In genomic region chr2:190511104-190511503, GRCh38 we compare ENCODE assay signal across 9 cellular contexts. TPM values are rescaled to one million over a fixed set of nuclear protein-coding genes. Genes with fewer than 3 reads are reported as not detected.
A peak's percentile ranks its signal among the peaks of the same experiment; 100 is the strongest.
DNase-seq lines count a peak whose midpoint lies in the region; ATAC-seq and TF ChIP-seq lines count a peak whose summit lies in the region.
"Had no signal": no experiment of that assay in that cellular context is flagged by ENCODE, and none has a peak within 500 bp of the region (broad histone marks: within the 10 kb centered on the region; RNA-seq: fewer than 3 reads in every experiment).

No MANE protein-coding gene starts in this region.

- DNase-seq in NCI-H2171 treated with DMSO at 0.1 percent for 48 hours (lab: John Stamatoyannopoulos, UW) = peak; percentile 19
- DNase-seq in NCI-H2171 (lab: John Stamatoyannopoulos, UW) = no peak
- peak; percentile 70 for DNase-seq in OCI-M1 (lab: John Stamatoyannopoulos, UW)
- DNase-seq in esophagus muscularis mucosa (ENCODE audit: extremely low spot score) = no peak
- no peak for DNase-seq in thoracic aorta (ENCODE audit: low spot score)
- DNase-seq in activated CD4-positive, CD25-positive, alpha-beta regulatory T cell treated with anti-CD3 and anti-CD28 coated beads, Interleukin-2, amount 50 U/mL, for 72 hours = no peak
- DNase-seq in activated gamma-delta T cell (lab: John Stamatoyannopoulos, UW) = no peak
- DNase-seq: naive B cell had no signal

- H3K4me1 ChIP-seq in esophagus muscularis mucosa (peaks cover 0 to 12% (median 9%) of the 10 kb centered on the region in 4 donors), thoracic aorta (ENCODE audit: control insufficient read depth in 1 of 2, low read depth in 2 of 2) (no peaks in the 10 kb centered on the region)

- TF ChIP-seq CTCF in esophagus muscularis mucosa (IDR thresholded peaks at IDR 0.05) (peak; percentile 54 to 56 (median 56)), thoracic aorta (IDR thresholded peaks at IDR 0.05) (peak; percentile 23)

- TF ChIP-seq POLR2A in esophagus muscularis mucosa (IDR thresholded peaks at IDR 0.05; ENCODE audit: low read depth) = no peak

- ATAC-seq in thoracic aorta (ENCODE audit: insufficient number of reproducible peaks, low FRiP score, low read depth) (no peak), HG03097 (IDR thresholded peaks at IDR 0.05; ENCODE audit: low FRiP score, unreplicated experiment) (no peak)

- intact Hi-C loops in esophagus muscularis mucosa (cut with DNase I) = loop anchor here (2.0 kb wide), 1 partner anchor 128 kb away; no protein-coding TSS in a partner anchor

- 50% methylated on average over 2 of the region's 2 CpGs for WGBS in esophagus muscularis mucosa

- no peaks in the 10 kb centered on the region for H3K27me3 ChIP-seq in esophagus muscularis mucosa
- no peaks in the 10 kb centered on the region for H3K27me3 ChIP-seq in thoracic aorta (replicated peaks; ENCODE audit: insufficient read depth)

- H3K27ac ChIP-seq in esophagus muscularis mucosa (replicated peaks in 1 of 4) (no peak overlapping the region), thoracic aorta (no peak overlapping the region)

- no peak for TF ChIP-seq EP300 in esophagus muscularis mucosa (IDR thresholded peaks at IDR 0.05)

- H3K9me3 ChIP-seq in esophagus muscularis mucosa = no peaks in the 10 kb centered on the region
- no peaks in the 10 kb centered on the region for H3K9me3 ChIP-seq in thoracic aorta

- H3K4me3 ChIP-seq in esophagus muscularis mucosa (no peak overlapping the region), thoracic aorta (no peak overlapping the region)

- H3K36me3 ChIP-seq in esophagus muscularis mucosa (peaks cover 0 to 17% (median 7%) of the 10 kb centered on the region in 4 donors), thoracic aorta (peaks cover 3% of the 10 kb centered on the region)

RNA-seq across cellular contexts. Expression of gene NEMP2, which starts 23.4 kb away (rescaled TPM):
- total RNA-seq in esophagus muscularis mucosa = 1 to 10 TPM; 2.5 to 5.7 (median 4.3) TPM
- total RNA-seq in thoracic aorta = 1 to 10 TPM; 3.2 to 3.6 TPM

Comparison
In these comparisons a context has a peak if more than half of its experiments do, and no peak if none do; other contexts are left out.
1. DNase-seq: peak in NCI-H2171 treated with DMSO at 0.1 percent for 48 hours (single experiment) and OCI-M1 (single experiment); none in NCI-H2171 (single experiment), esophagus muscularis mucosa (single experiment), thoracic aorta (single experiment), activated CD4-positive, CD25-positive, alpha-beta regulatory T cell treated with anti-CD3 and anti-CD28 coated beads, Interleukin-2, amount 50 U/mL, for 72 hours (single experiment) and activated gamma-delta T cell (single experiment).